Comparison of ENCODE assay signal across 2 cellular contexts in genomic region chr7:98618786-98619185, GRCh38.
TF ChIP-seq lines count a peak whose summit lies in the region.

No MANE protein-coding gene starts in this region.

TF ChIP-seq in liver, 16 proteins besides CTCF, POLR2A, EP300 and RAD21 (continued from another document):
- TF ChIP-seq REST (IDR thresholded peaks at IDR 0.05) (no peak), MAX (IDR thresholded peaks at IDR 0.05) (peak; percentile 67), FOXA1 (IDR thresholded peaks at IDR 0.05) (peak; percentile 93), FOXA2 (IDR thresholded peaks at IDR 0.05) (peak; percentile 93), JUND (IDR thresholded peaks at IDR 0.05) (peak in 1 of 2 donors; percentile 13), HNF4A (conservative IDR thresholded peaks at IDR 0.05) (peak in 1 of 2 donors; percentile 51), NR2F2 (IDR thresholded peaks at IDR 0.05) (no peak), YY1 (IDR thresholded peaks at IDR 0.05) (peak; percentile 48), HNF4G (IDR thresholded peaks at IDR 0.05) (no peak), ZBTB33 (IDR thresholded peaks at IDR 0.05) (peak; percentile 29), EGR1 (IDR thresholded peaks at IDR 0.05; ENCODE audit: low read depth in 2 of 2) (no peak), SP1 (IDR thresholded peaks at IDR 0.05) (peak; percentile 11), RXRA (IDR thresholded peaks at IDR 0.05) (peak in 1 of 2 donors; percentile 69), TAF1 (conservative IDR thresholded peaks at IDR 0.05) (no peak), ATF3 (IDR thresholded peaks at IDR 0.05) (no peak)

TF ChIP-seq in HepG2, 621 proteins besides CTCF, POLR2A, EP300 and RAD21 (continued from another document):
- TF ChIP-seq, protein P1, sequence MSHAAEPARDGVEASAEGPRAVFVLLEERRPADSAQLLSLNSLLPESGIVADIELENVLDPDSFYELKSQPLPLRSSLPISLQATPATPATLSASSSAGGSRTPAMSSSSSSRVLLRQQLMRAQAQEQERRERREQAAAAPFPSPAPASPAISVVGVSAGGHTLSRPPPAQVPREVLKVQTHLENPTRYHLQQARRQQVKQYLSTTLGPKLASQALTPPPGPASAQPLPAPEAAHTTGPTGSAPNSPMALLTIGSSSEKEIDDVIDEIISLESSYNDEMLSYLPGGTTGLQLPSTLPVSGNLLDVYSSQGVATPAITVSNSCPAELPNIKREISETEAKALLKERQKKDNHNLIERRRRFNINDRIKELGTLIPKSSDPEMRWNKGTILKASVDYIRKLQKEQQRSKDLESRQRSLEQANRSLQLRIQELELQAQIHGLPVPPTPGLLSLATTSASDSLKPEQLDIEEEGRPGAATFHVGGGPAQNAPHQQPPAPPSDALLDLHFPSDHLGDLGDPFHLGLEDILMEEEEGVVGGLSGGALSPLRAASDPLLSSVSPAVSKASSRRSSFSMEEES (CRISPR knock-in tag; IDR thresholded peaks at IDR 0.05): no peak
- TF ChIP-seq ZNF780A (CRISPR knock-in tag; IDR thresholded peaks at IDR 0.05): no peak
- no peak for TF ChIP-seq HOXA3 (CRISPR knock-in tag; IDR thresholded peaks at IDR 0.05)
- no peak for TF ChIP-seq KAT8 (CRISPR knock-in tag; IDR thresholded peaks at IDR 0.05)
